Comparison of ENCODE assay signal across 9 cellular contexts in the genomic region with DNA sequence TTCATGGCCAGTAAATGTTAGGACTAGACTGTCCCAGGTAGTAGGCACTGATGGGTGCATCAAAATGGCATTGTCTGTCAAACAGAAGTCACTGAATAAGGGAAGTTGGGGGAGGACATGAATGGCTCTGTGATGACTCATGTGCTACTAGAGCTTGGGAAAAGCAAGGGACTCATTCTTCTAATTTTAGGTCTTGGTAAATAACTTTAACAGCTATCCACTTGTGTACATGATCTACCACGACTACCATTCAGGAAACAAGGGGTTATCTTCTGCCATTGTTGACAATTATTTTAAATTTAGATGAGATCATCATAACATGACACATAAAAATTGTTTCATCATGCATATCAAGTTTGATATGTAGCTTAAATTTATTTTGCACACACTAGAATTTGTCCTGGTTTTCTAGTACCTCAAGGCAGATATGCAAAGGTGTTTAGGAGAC. TPM values are rescaled to one million over a fixed set of nuclear protein-coding genes. Genes with fewer than 3 reads are reported as not detected.
DNase-seq lines count a peak whose midpoint lies in the region; ATAC-seq, FAIRE-seq and TF ChIP-seq lines count a peak whose summit lies in the region.
"Had no signal": no experiment of that assay in that cellular context is flagged by ENCODE, and none has a peak within 500 bp of the region (broad histone marks: within the 10 kb centered on the region; RNA-seq: fewer than 3 reads in every experiment).

No MANE protein-coding gene starts in this region.

- no peak for ATAC-seq in body of pancreas

- H3K27me3 ChIP-seq in bronchial epithelial cell (ENCODE audit: control insufficient read depth, insufficient read depth, low read length) (no peaks in the 10 kb centered on the region), mesendoderm (ENCODE audit: insufficient read depth, low read length, poor library complexity) (no peaks in the 10 kb centered on the region), body of pancreas (peaks cover 0 to 8% of the 10 kb centered on the region in 2 donors)

- no peak overlapping the region for H3K56ac ChIP-seq in mesendoderm (ENCODE audit: low read length)

- peak; percentile 88 for FAIRE-seq in bronchial epithelial cell (lab: Jason Lieb, UNC)

- H3K79me1 ChIP-seq in mesendoderm (ENCODE audit: low read length): no peaks in the 10 kb centered on the region

- no peak overlapping the region for H2AK5ac ChIP-seq in mesendoderm (ENCODE audit: low read length)

- H3K9ac ChIP-seq in mesendoderm (ENCODE audit: low read length): no peak overlapping the region

- H2BK15ac ChIP-seq in mesendoderm (replicated peaks; ENCODE audit: low read depth): no peak overlapping the region

- intact Hi-C loops in body of pancreas (cut with DNase I): no loop called here

- no peaks in the 10 kb centered on the region for H3K79me2 ChIP-seq in mesendoderm (ENCODE audit: control insufficient read depth, insufficient read depth, low read length)

- H3K4me2 ChIP-seq in mesendoderm (ENCODE audit: low read length): no peak overlapping the region

- H4K8ac ChIP-seq in mesendoderm (ENCODE audit: low read depth, low read length): no peak overlapping the region

- no peak for TF ChIP-seq POLR2A in body of pancreas (IDR thresholded peaks at IDR 0.05)

- H3K4me3 ChIP-seq in bronchial epithelial cell (ENCODE audit: low read depth, low read length): no peak overlapping the region
- no peak overlapping the region for H3K4me3 ChIP-seq in mesendoderm (ENCODE audit: low read length)
- H3K4me3 ChIP-seq in body of pancreas: no peak overlapping the region

- no peak overlapping the region for H3K4ac ChIP-seq in mesendoderm (ENCODE audit: low read depth, low read length)

- DNase-seq in DMS153 treated with DMSO at 0.1 percent for 48 hours (lab: John Stamatoyannopoulos, UW; ENCODE audit: unreplicated experiment): peak; percentile 50
- peak; percentile 76 for DNase-seq in MV-4-11 (lab: John Stamatoyannopoulos, UW)
- DNase-seq in bronchial epithelial cell (ENCODE audit: low read depth): peak; percentile 74
- peak; percentile 66 for DNase-seq in mesendoderm
- DNase-seq in NCI-H446 (lab: John Stamatoyannopoulos, UW): no peak
- DNase-seq in body of pancreas: no peak
- DNase-seq in ecto neural progenitor cell (ENCODE audit: low spot score): no peak
- no peak for DNase-seq in amniotic stem cell (lab: John Stamatoyannopoulos, UW)

- H2BK5ac ChIP-seq in mesendoderm (ENCODE audit: low read length): no peak overlapping the region

- no peak for TF ChIP-seq CTCF in bronchial epithelial cell (IDR thresholded peaks at IDR 0.05; ENCODE audit: insufficient read depth, low read length, severe bottlenecking)
- no peak for TF ChIP-seq CTCF in body of pancreas (IDR thresholded peaks at IDR 0.05)

- no peak overlapping the region for H3K18ac ChIP-seq in mesendoderm (ENCODE audit: low read length)

- no peak overlapping the region for H2BK120ac ChIP-seq in mesendoderm (ENCODE audit: low read depth, low read length)

- WGBS in mesendoderm (ENCODE audit: extremely low coverage, insufficient coverage, low lambda C conversion rate): no CpG with 5 or more reads among the region's 1 CpG
- 43 to 51% methylated on average over 1 of the region's 1 CpG for WGBS in body of pancreas, 2 donors

- H3K36me3 ChIP-seq in bronchial epithelial cell (ENCODE audit: control insufficient read depth, insufficient read depth, low read length) (peaks cover 15% of the 10 kb centered on the region), mesendoderm (ENCODE audit: control insufficient read depth, insufficient read depth, low read length) (no peaks in the 10 kb centered on the region), body of pancreas (replicated peaks in 1 of 2; ENCODE audit: insufficient read depth in 1 of 2, low read depth in 2 of 2) (no peaks in the 10 kb centered on the region)

- no peak overlapping the region for H3K27ac ChIP-seq in mesendoderm (ENCODE audit: low read depth, low read length)
- H3K27ac ChIP-seq in body of pancreas: no peak overlapping the region
- H3K27ac ChIP-seq: VCaP had no signal

- H4K5ac ChIP-seq in mesendoderm (ENCODE audit: low read length): no peak overlapping the region

- no peak overlapping the region for H3K23ac ChIP-seq in mesendoderm (ENCODE audit: low read length)

- H3K9me3 ChIP-seq in body of pancreas: no peaks in the 10 kb centered on the region

- H3K4me1 ChIP-seq in mesendoderm (ENCODE audit: control insufficient read depth, low read depth, low read length) (no peaks in the 10 kb centered on the region), body of pancreas (no peaks in the 10 kb centered on the region)

RNA-seq across cellular contexts. Expression of a gene that starts 6.3 kb away (rescaled TPM):
- total RNA-seq in bronchial epithelial cell: 197 and 272 TPM in 2 replicates
- 0.13 TPM for polyA plus RNA-seq in mesendoderm (2013, experiment 1 of 2)
- polyA plus RNA-seq in mesendoderm (2013, experiment 2 of 2): 0.21 TPM
- 1 to 10 TPM; 4.9 to 5.6 TPM for total RNA-seq in body of pancreas

Comparison
In these comparisons a context has a peak if more than half of its experiments do, and no peak if none do; other contexts are left out.
1. DNase-seq: peak in DMS153 treated with DMSO at 0.1 percent for 48 hours (single experiment), MV-4-11 (single experiment), bronchial epithelial cell (single experiment) and mesendoderm (single experiment); none in NCI-H446 (0 of 2), body of pancreas (0 of 4), ecto neural progenitor cell (single experiment) and amniotic stem cell (single experiment).
2. RNA of a gene that starts 6.3 kb away (total RNA-seq): 197 to 272 TPM in bronchial epithelial cell; 4.9 to 5.6 TPM in body of pancreas; every median in the first group is over 10 times any median in the second.